In the genomic region with DNA sequence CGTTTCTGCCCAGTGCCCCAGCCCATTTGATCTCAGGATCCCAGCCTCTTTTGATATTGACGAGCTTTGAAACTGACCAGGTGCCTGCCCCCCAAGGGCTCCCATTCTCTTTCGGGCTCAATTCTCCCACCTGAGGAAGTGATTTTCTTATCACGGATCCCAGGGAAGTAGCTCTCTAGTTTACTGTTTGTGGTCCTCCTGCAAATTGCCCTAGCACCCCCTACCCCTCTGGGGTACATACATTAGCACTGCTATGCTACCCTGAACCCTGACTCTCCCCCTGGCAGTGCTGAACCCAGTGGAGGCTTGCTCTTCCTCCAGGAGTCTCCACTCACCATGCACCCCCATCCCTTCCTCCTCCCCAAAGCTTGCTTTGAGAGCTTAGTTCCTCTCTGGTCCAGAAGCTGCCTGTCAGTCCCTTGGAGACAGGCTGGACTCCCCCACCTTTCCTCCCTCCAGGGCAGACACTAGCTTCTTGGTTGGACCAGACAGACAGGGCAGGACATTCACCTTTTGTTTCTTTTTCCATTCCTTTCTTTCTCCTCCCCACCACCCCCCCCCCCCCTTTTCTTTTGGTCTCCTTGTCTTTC, we compare ENCODE assay signal across 31 cellular contexts. TPM values are rescaled to one million over a fixed set of nuclear protein-coding genes. Genes with fewer than 3 reads are reported as not detected.
DNase-seq lines count a peak whose midpoint lies in the region; ATAC-seq, FAIRE-seq and TF ChIP-seq lines count a peak whose summit lies in the region.
"Had no signal": no experiment of that assay in that cellular context is flagged by ENCODE, and none has a peak within 500 bp of the region (broad histone marks: within the 10 kb centered on the region; RNA-seq: fewer than 3 reads in every experiment).

No MANE protein-coding gene starts in this region.

- H3K27me3 ChIP-seq in H1 (replicated peaks in 1 of 4; ENCODE audit: control insufficient read depth in 3 of 4, extremely low read depth in 1 of 4, insufficient read depth in 3 of 4, low read length in 3 of 4) = peaks cover 81 to 94% (median 89%) of the 10 kb centered on the region in 4 experiments
- H3K27me3 ChIP-seq: uterus had no signal

- H3K4me1 ChIP-seq in H1 (replicated peaks in 1 of 4; ENCODE audit: control insufficient read depth in 3 of 4, insufficient read depth in 4 of 4, low read length in 3 of 4) = peaks cover 13 to 43% (median 29%) of the 10 kb centered on the region in 4 experiments
- H3K4me1 ChIP-seq in urinary bladder (ENCODE audit: insufficient read depth) = no peaks in the 10 kb centered on the region

- no peaks in the 10 kb centered on the region for H3K79me1 ChIP-seq in H1 (ENCODE audit: low read depth, low read length)

- no peak overlapping the region for H3K56ac ChIP-seq in H1 (replicated peaks; ENCODE audit: insufficient read length, low read depth, low read length)

- H3K4ac ChIP-seq in H1 (replicated peaks; ENCODE audit: insufficient read length, low read depth, low read length) = no peak overlapping the region

- H4K91ac ChIP-seq in H1 (replicated peaks; ENCODE audit: insufficient read length, low read length) = no peak overlapping the region

- H3K23ac ChIP-seq in H1 (ENCODE audit: insufficient read length) = no peak overlapping the region

- no peak overlapping the region for H2BK120ac ChIP-seq in H1 (replicated peaks; ENCODE audit: low read depth, low read length)

- H2BK20ac ChIP-seq in H1 (ENCODE audit: low read length) = no peak overlapping the region; the same call in 1 of the 2 replicates

- H2AFZ ChIP-seq in H1 (ENCODE audit: low read length) = no peak overlapping the region
- H2AFZ ChIP-seq: GM23248 had no signal

- TF ChIP-seq RAD21 in H1 (IDR thresholded peaks at IDR 0.05 in 1 of 2, conservative IDR thresholded peaks at IDR 0.05 in 1 of 2; ENCODE audit: low read depth in 2 of 2, low read length in 2 of 2) = no peak

- no peak for TF ChIP-seq CTCF in H1 (IDR thresholded peaks at IDR 0.05; ENCODE audit: control extremely low read depth in 1 of 3, insufficient read depth in 1 of 3, low read depth in 1 of 3, low read length in 3 of 3)
- no peak for TF ChIP-seq CTCF in mesothelial cell of epicardium (IDR thresholded peaks at IDR 0.05; ENCODE audit: unreplicated experiment)

- no peaks in the 10 kb centered on the region for H3K9me3 ChIP-seq in H1 (ENCODE audit: insufficient read depth in 2 of 2, low read depth in 1 of 2, low read length in 1 of 2)
- H3K9me3 ChIP-seq: Peyer's patch, suprapubic skin, uterus had no signal

- no peak overlapping the region for H3K9ac ChIP-seq in H1 (replicated peaks in 1 of 4; ENCODE audit: extremely low read depth in 1 of 4, low read depth in 3 of 4, low read length in 3 of 4)
- H3K9ac ChIP-seq: GM23248 had no signal

- WGBS in H1 (ENCODE audit: extremely low coverage in 1 of 2, insufficient coverage in 1 of 2, insufficient read length in 1 of 2, insufficient replicate concordance in 2 of 2, low coverage in 1 of 2, low lambda C conversion rate in 2 of 2, missing lambda C conversion rate in 1 of 2), 2 experiments = 5% methylated on average over 4 of the region's 4 CpGs; no CpG with 5 or more reads in 1 of the 2 experiments
- 60% methylated on average over 4 of the region's 4 CpGs for WGBS in urinary bladder

- H3K27me3 Mint-ChIP-seq in activated naive CD8-positive, alpha-beta T cell treated with anti-CD3 and anti-CD28 coated beads, Interleukin-2, amount 10 ng/mL, durations not matched to agents 7 days and 5 days = peaks cover 90% of the 10 kb centered on the region
- peaks cover 94% of the 10 kb centered on the region for H3K27me3 Mint-ChIP-seq in activated naive CD8-positive, alpha-beta T cell treated with anti-CD3 and anti-CD28 coated beads for 36 hours
- peaks cover 6% of the 10 kb centered on the region for H3K27me3 Mint-ChIP-seq in mesothelial cell of epicardium (ENCODE audit: low read depth)

- H3K27ac ChIP-seq in H1 (ENCODE audit: low read depth, low read length) (no peak overlapping the region), urinary bladder (ENCODE audit: low read depth) (peak overlapping the region; percentile 94)
- H3K27ac ChIP-seq: GM23248, HL-60, Peyer's patch, suprapubic skin, uterus had no signal

- peak overlapping the region in 1 of 2 experiments; percentile 95; a peak in 3 of 4 replicates for H3K4me2 ChIP-seq in H1 (ENCODE audit: insufficient read depth in 1 of 2, low read depth in 2 of 2, low read length in 2 of 2)

- H2BK5ac ChIP-seq in H1 (ENCODE audit: low read depth, low read length) = no peak overlapping the region

- H3K27ac Mint-ChIP-seq in activated naive CD8-positive, alpha-beta T cell treated with anti-CD3 and anti-CD28 coated beads, Interleukin-2, amount 10 ng/mL, durations not matched to agents 7 days and 5 days = peak overlapping the region; percentile 67
- no peak overlapping the region for H3K27ac Mint-ChIP-seq in activated naive CD8-positive, alpha-beta T cell treated with anti-CD3 and anti-CD28 coated beads for 36 hours
- H3K27ac Mint-ChIP-seq in mesothelial cell of epicardium = peak overlapping the region; percentile 100
- H3K27ac Mint-ChIP-seq: activated naive CD4-positive, alpha-beta T cell treated with anti-CD3 and anti-CD28 coated beads, Interleukin-2, amount 50 U/mL, for 72 hours; CD14-positive monocyte; natural killer cell; WTC11 had no signal

- no peak overlapping the region; the same call in 1 of the 2 replicates for H3K18ac ChIP-seq in H1 (ENCODE audit: extremely low read depth, low read length)

- H3K23me2 ChIP-seq in H1 (ENCODE audit: low read depth, low read length) = peaks cover 14% of the 10 kb centered on the region; the same call in 1 of the 2 replicates

- no peak overlapping the region for H2BK15ac ChIP-seq in H1 (ENCODE audit: low read length)

- POLR2A ChIA-PET in activated naive CD8-positive, alpha-beta T cell treated with anti-CD3 and anti-CD28 coated beads, Interleukin-2, amount 10 ng/mL, durations not matched to agents 7 days and 5 days (lab: Charles Lee) = no interaction called here
- POLR2A ChIA-PET in H1 (lab: Charles Lee; ENCODE audit: partially characterized antibody) = interaction anchor here (0.6 to 1.7 kb wide), 5 partner anchors 8 to 18 kb away, joined by 4 to 6 read pairs (median 4); no protein-coding TSS in a partner anchor

- no peak for TF ChIP-seq EP300 in H1 (IDR thresholded peaks at IDR 0.05; ENCODE audit: borderline replicate concordance in 1 of 2, low read depth in 2 of 2, low read length in 2 of 2)

- TF ChIP-seq POLR2A in H1 (IDR thresholded peaks at IDR 0.05; ENCODE audit: control extremely low read depth in 1 of 2, low read depth in 2 of 2, low read length in 2 of 2) = no peak

- CTCF ChIA-PET in H1 (lab: Charles Lee; ENCODE audit: partially characterized antibody) = interaction anchor here (0.6 to 2.8 kb wide), 8 partner anchors 8 to 47 kb away, joined by 3 to 12 read pairs (median 4); no protein-coding TSS in a partner anchor

- H3K79me2 ChIP-seq in H1 (ENCODE audit: control insufficient read depth in 1 of 2, insufficient read depth in 2 of 2, low read length in 2 of 2) = no peaks in the 10 kb centered on the region

- no peak overlapping the region for H3K4me3 Mint-ChIP-seq in activated naive CD8-positive, alpha-beta T cell treated with anti-CD3 and anti-CD28 coated beads, Interleukin-2, amount 10 ng/mL, durations not matched to agents 7 days and 5 days
- no peak overlapping the region for H3K4me3 Mint-ChIP-seq in activated naive CD8-positive, alpha-beta T cell treated with anti-CD3 and anti-CD28 coated beads for 36 hours
- H3K4me3 Mint-ChIP-seq in mesothelial cell of epicardium = peak overlapping the region; percentile 92
- H3K4me3 Mint-ChIP-seq: natural killer cell, WTC11 had no signal

- peaks cover 4 to 26% of the 10 kb centered on the region in 2 experiments for H4K20me1 ChIP-seq in H1 (replicated peaks in 1 of 2; ENCODE audit: control insufficient read depth in 1 of 2, insufficient read depth in 2 of 2, low read length in 2 of 2)

- peaks cover 17% of the 10 kb centered on the region for H3K4me1 Mint-ChIP-seq in activated naive CD8-positive, alpha-beta T cell treated with anti-CD3 and anti-CD28 coated beads, Interleukin-2, amount 10 ng/mL, durations not matched to agents 7 days and 5 days
- H3K4me1 Mint-ChIP-seq in activated naive CD8-positive, alpha-beta T cell treated with anti-CD3 and anti-CD28 coated beads for 36 hours = peaks cover 21% of the 10 kb centered on the region
- H3K4me1 Mint-ChIP-seq in mesothelial cell of epicardium = peaks cover 74% of the 10 kb centered on the region

- no peak overlapping the region for H2BK12ac ChIP-seq in H1 (ENCODE audit: low read depth, low read length)

- no peaks in the 10 kb centered on the region for H3K36me3 ChIP-seq in H1 (ENCODE audit: control insufficient read depth in 2 of 4, insufficient read depth in 4 of 4, low read length in 3 of 4)
- no peaks in the 10 kb centered on the region for H3K36me3 ChIP-seq in urinary bladder (ENCODE audit: insufficient read depth)
- H3K36me3 ChIP-seq: Peyer's patch, suprapubic skin, uterus had no signal

- H3K9me3 Mint-ChIP-seq in activated naive CD8-positive, alpha-beta T cell treated with anti-CD3 and anti-CD28 coated beads, Interleukin-2, amount 10 ng/mL, durations not matched to agents 7 days and 5 days = peaks cover 7% of the 10 kb centered on the region
- H3K9me3 Mint-ChIP-seq in activated naive CD8-positive, alpha-beta T cell treated with anti-CD3 and anti-CD28 coated beads for 36 hours = peaks cover 13% of the 10 kb centered on the region
- H3K9me3 Mint-ChIP-seq in mesothelial cell of epicardium = no peaks in the 10 kb centered on the region
- H3K9me3 Mint-ChIP-seq: natural killer cell, WTC11 had no signal

- no peak overlapping the region for H3K14ac ChIP-seq in H1 (ENCODE audit: insufficient read length)

- H3K4me3 ChIP-seq in H1 (ENCODE audit: extremely low read depth in 1 of 4, insufficient read depth in 2 of 4, low read depth in 3 of 4, low read length in 4 of 4) (no peak overlapping the region), urinary bladder (ENCODE audit: low read depth, low read length) (no peak overlapping the region)
- H3K4me3 ChIP-seq: GM23248, Peyer's patch, suprapubic skin, uterus had no signal

- no peak for ATAC-seq in activated naive CD8-positive, alpha-beta T cell treated with anti-CD3 and anti-CD28 coated beads, Interleukin-2, amount 10 ng/mL, durations not matched to agents 7 days and 5 days (ENCODE audit: low read depth)
- ATAC-seq: activated naive CD4-positive, alpha-beta T cell treated with anti-CD3 and anti-CD28 coated beads, Interleukin-2, amount 50 U/mL, for 72 hours; HepG2; natural killer cell; WTC11 had no signal

- peaks cover 9% of the 10 kb centered on the region for H3K36me3 Mint-ChIP-seq in activated naive CD8-positive, alpha-beta T cell treated with anti-CD3 and anti-CD28 coated beads, Interleukin-2, amount 10 ng/mL, durations not matched to agents 7 days and 5 days
- peaks cover 15% of the 10 kb centered on the region for H3K36me3 Mint-ChIP-seq in activated naive CD8-positive, alpha-beta T cell treated with anti-CD3 and anti-CD28 coated beads for 36 hours
- H3K36me3 Mint-ChIP-seq in mesothelial cell of epicardium = no peaks in the 10 kb centered on the region
- H3K36me3 Mint-ChIP-seq: WTC11 had no signal

- no peak overlapping the region for H4K5ac ChIP-seq in H1 (ENCODE audit: insufficient read length, low read depth, low read length)

- no peak for DNase-seq in activated naive CD8-positive, alpha-beta T cell treated with anti-CD3 and anti-CD28 coated beads, Interleukin-2, amount 10 ng/mL, durations not matched to agents 7 days and 5 days
- DNase-seq in activated naive CD8-positive, alpha-beta T cell treated with anti-CD3 and anti-CD28 coated beads for 36 hours = no peak
- no peak for DNase-seq in H1 (ENCODE audit: low read depth in 1 of 2, low spot score in 2 of 2)
- DNase-seq in mesothelial cell of epicardium (ENCODE audit: low spot score in 2 of 2, unreplicated experiment in 2 of 2) = no peak
- DNase-seq in GM19239 (ENCODE audit: insufficient read length, low spot score) = no peak
- DNase-seq in middle frontal gyrus (ENCODE audit: extremely low spot score, low spot score) = no peak
- no peak for DNase-seq in stimulated activated CD4-positive, alpha-beta T cell treated with anti-CD3 and anti-CD28 coated beads, Interleukin-1b, Interleukin-23, amount 100 ng/mL, for 48 hours
- DNase-seq: activated CD4-positive, alpha-beta T cell treated with anti-CD3 and anti-CD28 coated beads, Interleukin-2, amount 50 U/mL, for 1 hour; activated effector memory CD4-positive, alpha-beta T cell treated with Interleukin-2 at 50 U/mL for 16 hours; activated T-cell treated with anti-CD3 and anti-CD28 coated beads, Interleukin-2, amount 50 U/mL, for 1 hour; aorta; Calu3; DMS79 treated with DMSO at 0.1 percent for 48 hours; glutamatergic neuron; GM23248; natural killer cell; NCI-H146; NCI-H446; NCI-H748 treated with DMSO at 0.1 percent for 48 hours; Peyer's patch; SHP77 treated with DMSO at 0.1 percent for 48 hours; stimulated activated naive CD4-positive, alpha-beta T cell; SW 1271; uterus had no signal

- H4K8ac ChIP-seq in H1 (ENCODE audit: extremely low read depth, insufficient read depth, low read length) = no peak overlapping the region

- H2AK5ac ChIP-seq in H1 (ENCODE audit: low read depth, low read length) = no peak overlapping the region

- FAIRE-seq in H1 (lab: Jason Lieb, UNC) (no peak), GM19239 (lab: Jason Lieb, UNC) (no peak)
- FAIRE-seq: HepG2 had no signal

RNA-seq across cellular contexts. Expression of gene TBX3, which starts 4.4 kb away (rescaled TPM):
- total RNA-seq in activated naive CD8-positive, alpha-beta T cell treated with anti-CD3 and anti-CD28 coated beads, Interleukin-2, amount 10 ng/mL, durations not matched to agents 7 days and 5 days = not detected
- not detected for total RNA-seq in activated naive CD8-positive, alpha-beta T cell treated with anti-CD3 and anti-CD28 coated beads for 36 hours
- 0.29 and 1.0 TPM in 2 replicates for total RNA-seq in H1 (2021; fragmentation: NEBNext Ultra II Directional; extraction: Animal tissue kit (Norgen Biotek cat#: 25700))
- polyA plus RNA-seq in H1 (2011; rRNA removed) = 0.09 TPM in 2 replicates
- polyA plus RNA-seq in H1 (2011; cell fraction: cytosol; rRNA removed) = 0.09 TPM
- polyA plus RNA-seq in H1 (2011; cell fraction: nucleus; rRNA removed) = 0.20 TPM
- polyA plus RNA-seq in H1 (2012, experiment 1 of 2) = 0.12 to 0.38 TPM (median 0.24 TPM) in 4 replicates
- polyA plus RNA-seq in H1 (2012, experiment 2 of 2) = 0.18 TPM
- polyA plus RNA-seq in H1 (2013, experiment 1 of 2) = 0.30 TPM
- 0.13 TPM for polyA plus RNA-seq in H1 (2013, experiment 2 of 2)
- 0.09 TPM in 1 of 2 replicates, not detected in the other for polyA minus RNA-seq in H1 (2011; rRNA and poly(A)+ RNA removed)
- 0.73 TPM for polyA minus RNA-seq in H1 (2011; cell fraction: cytosol; rRNA and poly(A)+ RNA removed)
- polyA minus RNA-seq in H1 (2011; cell fraction: nucleus; rRNA and poly(A)+ RNA removed) = 0.50 TPM
- 409 to 427 TPM (median 425 TPM) in 3 replicates for total RNA-seq in mesothelial cell of epicardium
- total RNA-seq in urinary bladder = 123 TPM
- 53.8 TPM for polyA plus RNA-seq in urinary bladder
- total RNA-seq: activated naive CD4-positive, alpha-beta T cell treated with anti-CD3 and anti-CD28 coated beads, Interleukin-2, amount 50 U/mL, for 72 hours had no signal

Comparison
In these comparisons a context has a peak if more than half of its experiments do, and no peak if none do; other contexts are left out.
1. RNA of gene TBX3, which starts 4.4 kb away (total RNA-seq): 409 to 427 TPM in mesothelial cell of epicardium and 123 TPM in urinary bladder (single experiment); 0.29 to 1.0 TPM in H1, not detected in activated naive CD8-positive, alpha-beta T cell treated with anti-CD3 and anti-CD28 coated beads, Interleukin-2, amount 10 ng/mL, durations not matched to agents 7 days and 5 days and not detected in activated naive CD8-positive, alpha-beta T cell treated with anti-CD3 and anti-CD28 coated beads for 36 hours; every median in the first group is over 10 times any median in the second.